Comparison of ENCODE assay signal across 1 cellular context in genomic region chr11:1270476-1270875, GRCh38.
TF ChIP-seq lines count a peak whose summit lies in the region.

No MANE protein-coding gene starts in this region.

TF ChIP-seq in A549, 52 proteins besides CTCF, POLR2A, EP300 and RAD21:
- TF ChIP-seq GATA3 (IDR thresholded peaks at IDR 0.05; ENCODE audit: borderline replicate concordance) (no peak), MAZ (IDR thresholded peaks at IDR 0.05; ENCODE audit: borderline replicate concordance, low read depth, low read length) (no peak), PBX3 (IDR thresholded peaks at IDR 0.05) (no peak), HEYL (CRISPR knock-in tag; IDR thresholded peaks at IDR 0.05) (no peak), CHD4 (IDR thresholded peaks at IDR 0.05; ENCODE audit: borderline replicate concordance) (no peak), KDM1A (IDR thresholded peaks at IDR 0.05; ENCODE audit: low read depth) (no peak), RARB (CRISPR knock-in tag; IDR thresholded peaks at IDR 0.05) (no peak), ZNF302 (CRISPR knock-in tag; IDR thresholded peaks at IDR 0.05) (no peak), HOXA7 (CRISPR knock-in tag; IDR thresholded peaks at IDR 0.05) (no peak), HES2 (IDR thresholded peaks at IDR 0.05) (no peak), CHD2 (IDR thresholded peaks at IDR 0.05; ENCODE audit: low read length, partially characterized antibody) (no peak)
